In the genomic region with DNA sequence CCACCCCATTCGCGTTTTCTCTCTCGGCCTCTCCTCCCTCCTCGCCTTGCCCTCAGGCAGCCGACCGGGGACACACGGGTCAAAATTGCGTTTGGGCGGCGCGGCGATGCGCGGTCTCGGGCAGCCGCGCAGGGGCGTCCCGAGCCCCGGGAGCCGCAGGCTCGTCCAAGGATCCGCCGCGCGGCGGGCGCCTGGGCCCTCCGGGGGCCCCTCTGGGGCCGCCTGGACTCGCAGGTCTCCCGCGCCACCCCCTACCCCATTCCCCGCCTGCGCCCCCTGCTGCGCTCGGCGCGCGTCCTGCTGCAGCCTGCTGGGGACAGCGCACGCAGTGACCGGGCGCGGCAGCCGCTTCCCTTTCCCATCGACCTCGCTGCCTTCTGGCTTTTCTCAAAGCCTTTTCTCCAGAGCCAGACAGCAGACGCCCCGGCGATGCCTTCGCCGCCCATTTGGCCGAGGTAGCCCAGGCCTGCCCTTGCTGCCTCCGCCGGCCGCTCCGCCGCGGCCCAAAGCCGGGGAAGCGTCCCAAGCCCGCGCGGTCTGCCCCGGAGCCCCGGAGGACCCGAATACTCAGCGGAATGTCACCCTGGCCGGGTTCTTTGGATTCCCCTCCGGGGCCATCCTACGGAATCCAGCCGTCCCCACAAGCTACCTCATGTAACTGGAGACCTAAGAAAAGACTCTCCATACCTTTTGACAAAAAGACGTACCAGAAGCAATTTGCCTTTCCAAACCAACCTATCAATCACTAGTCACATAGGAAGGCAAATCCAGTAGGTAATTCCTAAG, we compare ENCODE assay signal across 9 cellular contexts. TPM values are rescaled to one million over a fixed set of nuclear protein-coding genes. Genes with fewer than 3 reads are reported as not detected.
DNase-seq lines count a peak whose midpoint lies in the region; ATAC-seq and TF ChIP-seq lines count a peak whose summit lies in the region.
"Had no signal": no experiment of that assay in that cellular context is flagged by ENCODE, and none has a peak within 500 bp of the region (broad histone marks: within the 10 kb centered on the region; RNA-seq: fewer than 3 reads in every experiment).

No MANE protein-coding gene starts in this region.

- H3K27ac ChIP-seq in SK-N-SH (ENCODE audit: low read depth in 2 of 2, low read length in 1 of 2) = no peak overlapping the region

- no peak; the same call in 1 of the 2 replicates for TF ChIP-seq RAD21 in SK-N-SH (IDR thresholded peaks at IDR 0.05; ENCODE audit: low read length)

- H2AFZ ChIP-seq in SK-N-SH (ENCODE audit: low read depth) = no peak overlapping the region

- H3K4me2 ChIP-seq in SK-N-SH = peak overlapping the region; percentile 87

- CTCF ChIA-PET in SK-N-SH (lab: Yijun Ruan, JAX) = no interaction called here

- no peaks in the 10 kb centered on the region for H4K20me1 ChIP-seq in SK-N-SH (ENCODE audit: insufficient read depth)

- ATAC-seq in Right ventricle myocardium superior (ENCODE audit: poor library complexity) (peak; percentile 74), GM18909 (IDR thresholded peaks at IDR 0.05; ENCODE audit: poor library complexity, unreplicated experiment) (no peak)

- H3K36me3 ChIP-seq in SK-N-SH (replicated peaks in 1 of 2; ENCODE audit: control insufficient read depth in 1 of 2, insufficient read depth in 2 of 2, low read length in 1 of 2) = no peaks in the 10 kb centered on the region

- H3K4me1 ChIP-seq in SK-N-SH (ENCODE audit: control insufficient read depth in 1 of 2, insufficient read depth in 2 of 2, low read depth in 1 of 2, low read length in 1 of 2) = no peaks in the 10 kb centered on the region; a peak in 2 of 4 replicates

- H3K27me3 ChIP-seq in SK-N-SH (ENCODE audit: insufficient read depth) = peaks cover 15% of the 10 kb centered on the region; the same call in 1 of the 2 replicates

- peak; percentile 50 for DNase-seq in COR-L47 (lab: John Stamatoyannopoulos, UW)
- peak; percentile 84 for DNase-seq in SK-N-SH
- DNase-seq in Right ventricle myocardium superior = peak; percentile 49
- DNase-seq in retina = peak; percentile 76
- DNase-seq in NCI-H526 treated with DMSO at 0.1 percent for 48 hours (lab: John Stamatoyannopoulos, UW) = no peak
- no peak for DNase-seq in NCI-H1092 (lab: John Stamatoyannopoulos, UW)
- no peak for DNase-seq in HT-29 (ENCODE audit: low spot score)

- POLR2A ChIA-PET in SK-N-SH (lab: Yijun Ruan, JAX) = no interaction called here

- H3F3A ChIP-seq in SK-N-SH (replicated peaks; ENCODE audit: insufficient read depth) = no peaks in the 10 kb centered on the region

- H3K4me3 ChIP-seq in SK-N-SH (ENCODE audit: low read depth in 2 of 2, low read length in 1 of 2) = peak overlapping the region; percentile 39 to 60

- no peaks in the 10 kb centered on the region for H3K9me2 ChIP-seq in SK-N-SH

- WGBS in SK-N-SH (ENCODE audit: low lambda C conversion rate) = 38% methylated on average over 13 of the region's 74 CpGs

- no peaks in the 10 kb centered on the region for H3K79me2 ChIP-seq in SK-N-SH (ENCODE audit: insufficient read depth)

- intact Hi-C loops in Right ventricle myocardium superior (cut with DNase I) = no loop called here

- TF ChIP-seq EP300 in SK-N-SH (IDR thresholded peaks at IDR 0.05; ENCODE audit: borderline replicate concordance in 1 of 2, low read depth in 1 of 2, low read length in 1 of 2) = no peak

- no peak overlapping the region for H3K9ac ChIP-seq in SK-N-SH

- H3K9me3 ChIP-seq in SK-N-SH = no peaks in the 10 kb centered on the region

- TF ChIP-seq CTCF in SK-N-SH (IDR thresholded peaks at IDR 0.05) = peak; percentile 18; the same call in 1 of the 2 replicates

TF ChIP-seq in SK-N-SH, 30 proteins besides CTCF, POLR2A, EP300 and RAD21:
- no peak for TF ChIP-seq POLR2AphosphoS5 (IDR thresholded peaks at IDR 0.05; ENCODE audit: low read depth, low read length)
- no peak for TF ChIP-seq RXRA (IDR thresholded peaks at IDR 0.05; ENCODE audit: borderline replicate concordance, low read depth)
- no peak for TF ChIP-seq NFIC (IDR thresholded peaks at IDR 0.05; ENCODE audit: borderline replicate concordance)
- TF ChIP-seq EZH2phosphoT487 (IDR thresholded peaks at IDR 0.05; ENCODE audit: borderline replicate concordance, low read depth) = no peak
- no peak for TF ChIP-seq GATA2 (CRISPR knock-in tag; IDR thresholded peaks at IDR 0.05)
- TF ChIP-seq, protein P1, sequence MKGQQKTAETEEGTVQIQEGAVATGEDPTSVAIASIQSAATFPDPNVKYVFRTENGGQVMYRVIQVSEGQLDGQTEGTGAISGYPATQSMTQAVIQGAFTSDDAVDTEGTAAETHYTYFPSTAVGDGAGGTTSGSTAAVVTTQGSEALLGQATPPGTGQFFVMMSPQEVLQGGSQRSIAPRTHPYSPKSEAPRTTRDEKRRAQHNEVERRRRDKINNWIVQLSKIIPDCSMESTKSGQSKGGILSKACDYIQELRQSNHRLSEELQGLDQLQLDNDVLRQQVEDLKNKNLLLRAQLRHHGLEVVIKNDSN (IDR thresholded peaks at IDR 0.05; ENCODE audit: borderline replicate concordance, low read depth) = no peak
- no peak for TF ChIP-seq JUND (IDR thresholded peaks at IDR 0.05)
- TF ChIP-seq, protein P2, sequence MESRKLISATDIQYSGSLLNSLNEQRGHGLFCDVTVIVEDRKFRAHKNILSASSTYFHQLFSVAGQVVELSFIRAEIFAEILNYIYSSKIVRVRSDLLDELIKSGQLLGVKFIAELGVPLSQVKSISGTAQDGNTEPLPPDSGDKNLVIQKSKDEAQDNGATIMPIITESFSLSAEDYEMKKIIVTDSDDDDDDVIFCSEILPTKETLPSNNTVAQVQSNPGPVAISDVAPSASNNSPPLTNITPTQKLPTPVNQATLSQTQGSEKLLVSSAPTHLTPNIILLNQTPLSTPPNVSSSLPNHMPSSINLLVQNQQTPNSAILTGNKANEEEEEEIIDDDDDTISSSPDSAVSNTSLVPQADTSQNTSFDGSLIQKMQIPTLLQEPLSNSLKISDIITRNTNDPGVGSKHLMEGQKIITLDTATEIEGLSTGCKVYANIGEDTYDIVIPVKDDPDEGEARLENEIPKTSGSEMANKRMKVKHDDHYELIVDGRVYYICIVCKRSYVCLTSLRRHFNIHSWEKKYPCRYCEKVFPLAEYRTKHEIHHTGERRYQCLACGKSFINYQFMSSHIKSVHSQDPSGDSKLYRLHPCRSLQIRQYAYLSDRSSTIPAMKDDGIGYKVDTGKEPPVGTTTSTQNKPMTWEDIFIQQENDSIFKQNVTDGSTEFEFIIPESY (IDR thresholded peaks at IDR 0.05; ENCODE audit: borderline replicate concordance, low read depth) = no peak
- TF ChIP-seq, protein P3, sequence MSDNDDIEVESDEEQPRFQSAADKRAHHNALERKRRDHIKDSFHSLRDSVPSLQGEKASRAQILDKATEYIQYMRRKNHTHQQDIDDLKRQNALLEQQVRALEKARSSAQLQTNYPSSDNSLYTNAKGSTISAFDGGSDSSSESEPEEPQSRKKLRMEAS (IDR thresholded peaks at IDR 0.05; ENCODE audit: low read depth) = no peak
- no peak for TF ChIP-seq RFX5 (IDR thresholded peaks at IDR 0.05; ENCODE audit: low read length)
- no peak for TF ChIP-seq GABPA (IDR thresholded peaks at IDR 0.05; ENCODE audit: low read depth)

RNA-seq across cellular contexts. Expression of gene POU4F2, which starts 16.5 kb away (rescaled TPM):
- polyA plus RNA-seq in SK-N-SH (2012; rRNA removed) = not detected in 2 replicates
- 0.01 TPM in 1 of 2 replicates, not detected in the other for polyA plus RNA-seq in SK-N-SH (2012; cell fraction: cytosol; rRNA removed)
- 0.01 TPM in 1 of 2 replicates, not detected in the other for polyA plus RNA-seq in SK-N-SH (2012; cell fraction: nucleus; rRNA removed)
- not detected for total RNA-seq in Right ventricle myocardium superior
- not detected in 2 replicates for total RNA-seq in HT-29 (2014; rRNA removed; shearing (Covaris generic))
- total RNA-seq: renal cortical epithelial cell had no signal

Comparison
In these comparisons a context has a peak if more than half of its experiments do, and no peak if none do; other contexts are left out.
1. DNase-seq: peak in COR-L47 (single experiment), SK-N-SH (single experiment), Right ventricle myocardium superior (single experiment) and retina (single experiment); none in NCI-H526 treated with DMSO at 0.1 percent for 48 hours (single experiment), NCI-H1092 (single experiment) and HT-29 (single experiment).